Comparison of ENCODE assay signal across 2 cellular contexts in genomic region chr2:189533274-189534035, GRCh38.
TF ChIP-seq lines count a peak whose summit lies in the region.

No MANE protein-coding gene starts in this region.

TF ChIP-seq in IMR-90, 13 proteins besides CTCF, POLR2A, EP300 and RAD21:
- no peak for TF ChIP-seq ELK1 (IDR thresholded peaks at IDR 0.05; ENCODE audit: borderline replicate concordance, low read depth, low read length)
- no peak for TF ChIP-seq MAZ (IDR thresholded peaks at IDR 0.05; ENCODE audit: borderline replicate concordance, low read depth, low read length)
- TF ChIP-seq CHD1 (IDR thresholded peaks at IDR 0.05; ENCODE audit: low read depth, low read length) = no peak
- TF ChIP-seq NFE2L2 (IDR thresholded peaks at IDR 0.05; ENCODE audit: low read depth, low read length) = no peak
- TF ChIP-seq BHLHE40 (IDR thresholded peaks at IDR 0.05; ENCODE audit: low read depth, low read length) = no peak
- no peak for TF ChIP-seq MXI1 (IDR thresholded peaks at IDR 0.05; ENCODE audit: borderline replicate concordance, low read depth, low read length)
- TF ChIP-seq RCOR1 (IDR thresholded peaks at IDR 0.05; ENCODE audit: insufficient replicate concordance, low read length) = no peak
- no peak for TF ChIP-seq USF2 (IDR thresholded peaks at IDR 0.05; ENCODE audit: low read depth, low read length)
- no peak for TF ChIP-seq RFX5 (IDR thresholded peaks at IDR 0.05; ENCODE audit: low read depth, low read length)
- no peak for TF ChIP-seq SMC3 (IDR thresholded peaks at IDR 0.05; ENCODE audit: low read depth, low read length)
- TF ChIP-seq CEBPB (IDR thresholded peaks at IDR 0.05; ENCODE audit: low read depth, low read length) = no peak
- TF ChIP-seq MAFK (IDR thresholded peaks at IDR 0.05; ENCODE audit: low read depth, low read length) = no peak
- TF ChIP-seq FOS (IDR thresholded peaks at IDR 0.05; ENCODE audit: low read depth, low read length) = no peak

TF ChIP-seq in liver, 16 proteins besides CTCF, POLR2A, EP300 and RAD21:
- TF ChIP-seq JUND (IDR thresholded peaks at IDR 0.05) (peak in 1 of 2 donors; percentile 25), RXRA (IDR thresholded peaks at IDR 0.05) (peak in 1 of 2 donors; percentile 45), HNF4A (conservative IDR thresholded peaks at IDR 0.05) (peak; percentile 51 to 76)
- TF ChIP-seq, protein P1, sequence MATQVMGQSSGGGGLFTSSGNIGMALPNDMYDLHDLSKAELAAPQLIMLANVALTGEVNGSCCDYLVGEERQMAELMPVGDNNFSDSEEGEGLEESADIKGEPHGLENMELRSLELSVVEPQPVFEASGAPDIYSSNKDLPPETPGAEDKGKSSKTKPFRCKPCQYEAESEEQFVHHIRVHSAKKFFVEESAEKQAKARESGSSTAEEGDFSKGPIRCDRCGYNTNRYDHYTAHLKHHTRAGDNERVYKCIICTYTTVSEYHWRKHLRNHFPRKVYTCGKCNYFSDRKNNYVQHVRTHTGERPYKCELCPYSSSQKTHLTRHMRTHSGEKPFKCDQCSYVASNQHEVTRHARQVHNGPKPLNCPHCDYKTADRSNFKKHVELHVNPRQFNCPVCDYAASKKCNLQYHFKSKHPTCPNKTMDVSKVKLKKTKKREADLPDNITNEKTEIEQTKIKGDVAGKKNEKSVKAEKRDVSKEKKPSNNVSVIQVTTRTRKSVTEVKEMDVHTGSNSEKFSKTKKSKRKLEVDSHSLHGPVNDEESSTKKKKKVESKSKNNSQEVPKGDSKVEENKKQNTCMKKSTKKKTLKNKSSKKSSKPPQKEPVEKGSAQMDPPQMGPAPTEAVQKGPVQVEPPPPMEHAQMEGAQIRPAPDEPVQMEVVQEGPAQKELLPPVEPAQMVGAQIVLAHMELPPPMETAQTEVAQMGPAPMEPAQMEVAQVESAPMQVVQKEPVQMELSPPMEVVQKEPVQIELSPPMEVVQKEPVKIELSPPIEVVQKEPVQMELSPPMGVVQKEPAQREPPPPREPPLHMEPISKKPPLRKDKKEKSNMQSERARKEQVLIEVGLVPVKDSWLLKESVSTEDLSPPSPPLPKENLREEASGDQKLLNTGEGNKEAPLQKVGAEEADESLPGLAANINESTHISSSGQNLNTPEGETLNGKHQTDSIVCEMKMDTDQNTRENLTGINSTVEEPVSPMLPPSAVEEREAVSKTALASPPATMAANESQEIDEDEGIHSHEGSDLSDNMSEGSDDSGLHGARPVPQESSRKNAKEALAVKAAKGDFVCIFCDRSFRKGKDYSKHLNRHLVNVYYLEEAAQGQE (IDR thresholded peaks at IDR 0.05) = no peak
